ENCODE assay signal across 38 cellular contexts in genomic region chr4:106401157-106401556, GRCh38. TPM values are rescaled to one million over a fixed set of nuclear protein-coding genes. Genes with fewer than 3 reads are reported as not detected.
"Had no signal": no experiment of that assay in that cellular context is flagged by ENCODE, and none has a peak within 500 bp of the region (broad histone marks: within the 10 kb centered on the region; RNA-seq: fewer than 3 reads in every experiment).

No MANE protein-coding gene starts in this region.

- H3K27ac ChIP-seq: adrenal gland, body of pancreas, brain microvascular endothelial cell, breast epithelium, VCaP had no signal

- H3K4me1 Mint-ChIP-seq: activated B cell treated with CpG ODN at 0.5 μM for 24 hours; activated CD4-positive, alpha-beta T cell treated with anti-CD3 and anti-CD28 coated beads, Interleukin-2, amount 10 ng/mL, durations not matched to agents 24 days and 14 days; activated naive CD8-positive, alpha-beta T cell treated with anti-CD3 and anti-CD28 coated beads for 36 hours; activated T-helper 17 cell treated with anti-CD3 and anti-CD28 coated beads, Interleukin-2, amount 50 U/mL, for 72 hours had no signal

- H3K27me3 Mint-ChIP-seq: activated B cell treated with CpG ODN at 0.5 μM for 24 hours; activated CD4-positive, alpha-beta memory T cell treated with anti-CD3 and anti-CD28 coated beads for 36 hours; activated CD4-positive, alpha-beta T cell treated with anti-CD3 and anti-CD28 coated beads, Interleukin-2, amount 10 ng/mL, durations not matched to agents 24 days and 14 days; activated CD8-positive, alpha-beta T cell treated with anti-CD3 and anti-CD28 coated beads for 36 hours; activated naive CD8-positive, alpha-beta T cell treated with anti-CD3 and anti-CD28 coated beads for 36 hours had no signal

- H3K9me3 ChIP-seq: body of pancreas had no signal

- H3K4me1 ChIP-seq: adrenal gland, body of pancreas, breast epithelium had no signal

- DNase-seq: activated B cell treated with CpG ODN at 0.5 μM for 24 hours; activated CD4-positive, alpha-beta memory T cell treated with anti-CD3 and anti-CD28 coated beads for 36 hours; activated CD4-positive, alpha-beta T cell treated with anti-CD3 and anti-CD28 coated beads for 4 hours; activated CD4-positive, alpha-beta T cell treated with anti-CD3 and anti-CD28 coated beads, Interleukin-2, amount 10 ng/mL, durations not matched to agents 24 days and 14 days; activated CD4-positive, alpha-beta T cell treated with anti-CD3 and anti-CD28 coated beads, Interleukin-2, amount 50 U/mL, for 1 hour; activated CD4-positive, alpha-beta T cell treated with anti-CD3 and anti-CD28 coated beads, Interleukin-2, amount 50 U/mL, for 4 hours; activated CD4-positive, CD25-positive, alpha-beta regulatory T cell treated with anti-CD3 and anti-CD28 coated beads, Interleukin-2, amount 50 U/mL, for 72 hours; activated CD8-positive, alpha-beta memory T cell treated with anti-CD3 and anti-CD28 coated beads, Interleukin-2, amount 50 U/mL, for 4 hours; activated CD8-positive, alpha-beta T cell treated with anti-CD3 and anti-CD28 coated beads for 36 hours; activated effector memory CD4-positive, alpha-beta T cell treated with anti-CD3 and anti-CD28 coated beads, Interleukin-2, amount 50 U/mL, for 16 hours; activated gamma-delta T cell treated with Interleukin-2 at 50 U/mL for 16 hours; activated naive CD4-positive, alpha-beta T cell; activated naive CD4-positive, alpha-beta T cell treated with anti-CD3 and anti-CD28 coated beads for 36 hours; activated naive CD4-positive, alpha-beta T cell treated with anti-CD3 and anti-CD28 coated beads, Interleukin-2, amount 50 U/mL, for 16 hours; activated naive CD8-positive, alpha-beta T cell treated with anti-CD3 and anti-CD28 coated beads for 36 hours; activated T-cell treated with anti-CD3 and anti-CD28 coated beads for 4 hours; activated T-cell treated with anti-CD3 and anti-CD28 coated beads, Interleukin-2, amount 50 U/mL, for 1 hour; activated T-cell treated with anti-CD3 and anti-CD28 coated beads, Interleukin-2, amount 50 U/mL, for 4 hours; activated T-cell treated with anti-CD3 and anti-CD28 coated beads, Interleukin-2, amount 50 U/mL, for 72 hours; adrenal gland; amniotic stem cell; aorta; body of pancreas; brain microvascular endothelial cell; central memory CD4-positive, alpha-beta T cell; T-helper 2 cell; T-helper 9 cell had no signal

- H3K4me3 Mint-ChIP-seq: activated B cell treated with CpG ODN at 0.5 μM for 24 hours; activated CD4-positive, alpha-beta memory T cell treated with anti-CD3 and anti-CD28 coated beads for 36 hours; activated CD4-positive, alpha-beta T cell treated with anti-CD3 and anti-CD28 coated beads, Interleukin-2, amount 10 ng/mL, durations not matched to agents 24 days and 14 days; activated CD8-positive, alpha-beta T cell treated with anti-CD3 and anti-CD28 coated beads for 36 hours; activated naive CD4-positive, alpha-beta T cell treated with anti-CD3 and anti-CD28 coated beads for 36 hours; activated naive CD8-positive, alpha-beta T cell treated with anti-CD3 and anti-CD28 coated beads for 36 hours; activated T-cell treated with anti-CD3 and anti-CD28 coated beads, Interleukin-2, amount 50 U/mL, for 4 hours; activated T-cell treated with anti-CD3 and anti-CD28 coated beads, Interleukin-2, amount 50 U/mL, for 72 hours; activated T-helper 1 cell treated with anti-CD3 and anti-CD28 coated beads, Interleukin-12 subunit alpha, Interleukin-12 subunit beta, Interleukin-2, Interleukin-4 antibody, amounts not matched to agents 30 ng/mL and 10 ng/mL and 1 ng/mL, durations not matched to agents 14 hours and 24 hours and 36 hours; activated T-helper 17 cell treated with anti-CD3 and anti-CD28 coated beads, Interleukin-2, amount 50 U/mL, for 72 hours; T-helper 2 cell treated with Interferon-gamma antibody and Interleukin-4, amounts not matched to agents 5 μg/mL and 100 μg/mL, for 36 hours had no signal

- H3K27me3 ChIP-seq: adrenal gland, body of pancreas, brain microvascular endothelial cell, breast epithelium had no signal

- H3K4me3 ChIP-seq: adrenal gland, body of pancreas, breast epithelium had no signal

- FAIRE-seq: colon had no signal

- H3K27ac Mint-ChIP-seq: activated B cell treated with CpG ODN at 0.5 μM for 24 hours; activated CD4-positive, alpha-beta memory T cell treated with anti-CD3 and anti-CD28 coated beads for 36 hours; activated CD4-positive, alpha-beta T cell treated with anti-CD3 and anti-CD28 coated beads, Interleukin-2, amount 10 ng/mL, durations not matched to agents 24 days and 14 days; activated CD8-positive, alpha-beta T cell treated with anti-CD3 and anti-CD28 coated beads for 36 hours; activated naive CD4-positive, alpha-beta T cell treated with anti-CD3 and anti-CD28 coated beads for 36 hours; activated naive CD4-positive, alpha-beta T cell treated with anti-CD3 and anti-CD28 coated beads, Interleukin-2, amount 50 U/mL, for 72 hours; activated naive CD8-positive, alpha-beta T cell treated with anti-CD3 and anti-CD28 coated beads for 36 hours; activated T-cell treated with anti-CD3 and anti-CD28 coated beads, Interleukin-2, amount 50 U/mL, for 72 hours; activated T-helper 1 cell treated with anti-CD3 and anti-CD28 coated beads, Interleukin-12 subunit alpha, Interleukin-12 subunit beta, Interleukin-2, Interleukin-4 antibody, amounts not matched to agents 30 ng/mL and 10 ng/mL and 1 ng/mL, durations not matched to agents 14 hours and 24 hours and 36 hours; activated T-helper 17 cell treated with anti-CD3 and anti-CD28 coated beads, Interleukin-2, amount 50 U/mL, for 72 hours; T-helper 2 cell treated with Interferon-gamma antibody and Interleukin-4, amounts not matched to agents 5 μg/mL and 100 μg/mL, for 36 hours had no signal

- ATAC-seq: activated CD8-positive, alpha-beta T cell treated with anti-CD3 and anti-CD28 coated beads for 36 hours; activated naive CD4-positive, alpha-beta T cell treated with anti-CD3 and anti-CD28 coated beads, Interleukin-2, amount 50 U/mL, for 72 hours; activated T-cell treated with anti-CD3 and anti-CD28 coated beads, Interleukin-2, amount 50 U/mL, for 4 hours; activated T-cell treated with anti-CD3 and anti-CD28 coated beads, Interleukin-2, amount 50 U/mL, for 72 hours; activated T-helper 17 cell treated with anti-CD3 and anti-CD28 coated beads, Interleukin-2, amount 50 U/mL, for 72 hours; body of pancreas had no signal

- H3K36me3 ChIP-seq: adrenal gland, brain microvascular endothelial cell, breast epithelium had no signal

- H3K36me3 Mint-ChIP-seq: activated naive CD8-positive, alpha-beta T cell treated with anti-CD3 and anti-CD28 coated beads for 36 hours had no signal

RNA-seq across cellular contexts. Expression of gene GIMD1, which starts 32.6 kb away (rescaled TPM):
- total RNA-seq: activated B cell treated with CpG ODN at 0.5 μM for 24 hours; activated CD4-positive, alpha-beta memory T cell treated with anti-CD3 and anti-CD28 coated beads for 36 hours; activated CD4-positive, alpha-beta T cell treated with anti-CD3 and anti-CD28 coated beads, Interleukin-2, amount 10 ng/mL, durations not matched to agents 24 days and 14 days; activated CD8-positive, alpha-beta memory T cell treated with anti-CD3 and anti-CD28 coated beads for 36 hours; activated CD8-positive, alpha-beta T cell treated with anti-CD3 and anti-CD28 coated beads for 36 hours; activated naive CD4-positive, alpha-beta T cell treated with anti-CD3 and anti-CD28 coated beads for 36 hours; activated naive CD4-positive, alpha-beta T cell treated with anti-CD3 and anti-CD28 coated beads, Interleukin-2, amount 50 U/mL, for 72 hours; activated naive CD8-positive, alpha-beta T cell treated with anti-CD3 and anti-CD28 coated beads for 36 hours; activated T-cell treated with anti-CD3 and anti-CD28 coated beads, Interleukin-2, amount 50 U/mL, for 4 hours; activated T-cell treated with anti-CD3 and anti-CD28 coated beads, Interleukin-2, amount 50 U/mL, for 72 hours; activated T-helper 1 cell treated with anti-CD3 and anti-CD28 coated beads, Interleukin-12 subunit alpha, Interleukin-12 subunit beta, Interleukin-2, Interleukin-4 antibody, amounts not matched to agents 30 ng/mL and 10 ng/mL and 1 ng/mL, durations not matched to agents 14 hours and 24 hours and 36 hours; activated T-helper 17 cell treated with anti-CD3 and anti-CD28 coated beads, Interleukin-2, amount 50 U/mL, for 72 hours; adrenal gland; aorta; astrocyte; body of pancreas; breast epithelium; cardiac septum; cerebellum had no signal
- polyA plus RNA-seq: adrenal gland had no signal
